ENCODE assay signal across 1 cellular context in genomic region chr9:84238652-84239051, GRCh38.
TF ChIP-seq lines count a peak whose summit lies in the region.

No MANE protein-coding gene starts in this region.

TF ChIP-seq in GM12878, 131 proteins besides CTCF, POLR2A, EP300 and RAD21 (continued from another document):
- TF ChIP-seq PRDM15 (CRISPR knock-in tag; IDR thresholded peaks at IDR 0.05) (no peak), BACH1 (IDR thresholded peaks at IDR 0.05; ENCODE audit: borderline replicate concordance) (no peak), NRF1 (conservative IDR thresholded peaks at IDR 0.05; ENCODE audit: low read depth, low read length) (no peak), ZZZ3 (IDR thresholded peaks at IDR 0.05; ENCODE audit: control insufficient read depth, insufficient read length, low read depth) (no peak), ATF2 (IDR thresholded peaks at IDR 0.05; ENCODE audit: low read length) (no peak), RUNX3 (IDR thresholded peaks at IDR 0.05; ENCODE audit: low read length) (no peak), JUNB (IDR thresholded peaks at IDR 0.05) (no peak)
- TF ChIP-seq, protein P1, sequence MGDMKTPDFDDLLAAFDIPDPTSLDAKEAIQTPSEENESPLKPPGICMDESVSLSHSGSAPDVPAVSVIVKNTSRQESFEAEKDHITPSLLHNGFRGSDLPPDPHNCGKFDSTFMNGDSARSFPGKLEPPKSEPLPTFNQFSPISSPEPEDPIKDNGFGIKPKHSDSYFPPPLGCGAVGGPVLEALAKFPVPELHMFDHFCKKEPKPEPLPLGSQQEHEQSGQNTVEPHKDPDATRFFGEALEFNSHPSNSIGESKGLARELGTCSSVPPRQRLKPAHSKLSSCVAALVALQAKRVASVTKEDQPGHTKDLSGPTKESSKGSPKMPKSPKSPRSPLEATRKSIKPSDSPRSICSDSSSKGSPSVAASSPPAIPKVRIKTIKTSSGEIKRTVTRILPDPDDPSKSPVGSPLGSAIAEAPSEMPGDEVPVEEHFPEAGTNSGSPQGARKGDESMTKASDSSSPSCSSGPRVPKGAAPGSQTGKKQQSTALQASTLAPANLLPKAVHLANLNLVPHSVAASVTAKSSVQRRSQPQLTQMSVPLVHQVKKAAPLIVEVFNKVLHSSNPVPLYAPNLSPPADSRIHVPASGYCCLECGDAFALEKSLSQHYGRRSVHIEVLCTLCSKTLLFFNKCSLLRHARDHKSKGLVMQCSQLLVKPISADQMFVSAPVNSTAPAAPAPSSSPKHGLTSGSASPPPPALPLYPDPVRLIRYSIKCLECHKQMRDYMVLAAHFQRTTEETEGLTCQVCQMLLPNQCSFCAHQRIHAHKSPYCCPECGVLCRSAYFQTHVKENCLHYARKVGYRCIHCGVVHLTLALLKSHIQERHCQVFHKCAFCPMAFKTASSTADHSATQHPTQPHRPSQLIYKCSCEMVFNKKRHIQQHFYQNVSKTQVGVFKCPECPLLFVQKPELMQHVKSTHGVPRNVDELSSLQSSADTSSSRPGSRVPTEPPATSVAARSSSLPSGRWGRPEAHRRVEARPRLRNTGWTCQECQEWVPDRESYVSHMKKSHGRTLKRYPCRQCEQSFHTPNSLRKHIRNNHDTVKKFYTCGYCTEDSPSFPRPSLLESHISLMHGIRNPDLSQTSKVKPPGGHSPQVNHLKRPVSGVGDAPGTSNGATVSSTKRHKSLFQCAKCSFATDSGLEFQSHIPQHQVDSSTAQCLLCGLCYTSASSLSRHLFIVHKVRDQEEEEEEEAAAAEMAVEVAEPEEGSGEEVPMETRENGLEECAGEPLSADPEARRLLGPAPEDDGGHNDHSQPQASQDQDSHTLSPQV (IDR thresholded peaks at IDR 0.05), result no peak
